In the genomic region with DNA sequence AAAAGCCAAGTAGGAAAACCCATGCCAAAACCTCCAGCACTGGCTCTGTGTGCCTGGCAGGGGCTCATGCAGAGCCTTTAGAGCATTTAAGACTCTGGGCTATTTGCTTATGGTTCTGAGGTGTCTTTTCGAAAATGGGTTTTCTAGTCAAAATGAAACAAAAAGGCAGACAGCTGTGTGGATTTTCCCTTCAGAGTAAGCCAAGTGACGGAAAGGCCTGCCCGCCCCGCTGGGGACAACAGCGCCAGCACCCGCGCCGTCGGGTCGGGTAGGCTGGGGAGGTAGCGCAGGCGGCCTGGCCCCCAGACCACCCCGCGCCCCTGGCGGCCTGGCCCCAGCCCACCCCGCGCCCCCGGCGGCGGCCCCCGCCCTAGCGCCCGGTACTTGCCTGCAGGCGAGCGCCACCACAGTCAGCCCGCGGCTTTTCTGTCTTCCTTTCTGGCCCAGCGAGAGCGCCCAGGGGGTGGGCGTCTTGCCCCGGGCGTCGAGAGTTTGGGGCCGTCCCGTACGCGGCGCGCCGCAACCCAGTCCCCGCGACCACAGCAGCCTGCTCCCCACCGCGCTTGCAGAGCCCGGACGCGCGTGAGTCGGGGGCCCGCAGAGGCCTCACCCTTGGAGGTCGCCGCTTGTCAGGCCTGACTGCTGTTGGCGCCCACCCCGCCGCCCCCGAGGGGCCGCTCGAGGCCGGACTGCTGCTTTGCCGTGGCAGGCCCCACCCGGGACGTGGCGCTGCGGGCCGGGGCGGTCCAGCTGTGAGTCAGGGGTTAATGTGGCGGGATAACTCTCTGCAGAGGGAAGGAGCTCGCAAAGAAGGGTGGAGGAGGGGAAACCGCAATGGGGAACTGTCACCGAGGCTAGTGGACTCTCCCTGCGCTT, we compare ENCODE assay signal across 8 cellular contexts. TPM values are rescaled to one million over a fixed set of nuclear protein-coding genes. Genes with fewer than 3 reads are reported as not detected.
DNase-seq lines count a peak whose midpoint lies in the region; ATAC-seq, FAIRE-seq and TF ChIP-seq lines count a peak whose summit lies in the region.

A gene with protein sequence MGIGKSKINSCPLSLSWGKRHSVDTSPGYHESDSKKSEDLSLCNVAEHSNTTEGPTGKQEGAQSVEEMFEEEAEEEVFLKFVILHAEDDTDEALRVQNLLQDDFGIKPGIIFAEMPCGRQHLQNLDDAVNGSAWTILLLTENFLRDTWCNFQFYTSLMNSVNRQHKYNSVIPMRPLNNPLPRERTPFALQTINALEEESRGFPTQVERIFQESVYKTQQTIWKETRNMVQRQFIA (minus strand): TSS at position 771 of the 876 bp plus-strand sequence. CDS start 21,223 bp downstream, outside the sequence.

- no peak for TF ChIP-seq CTCF in activated B cell treated with CpG ODN at 0.5 μM for 24 hours (IDR thresholded peaks at IDR 0.05)

- peaks cover 7% of the 10 kb centered on the region for H3K36me3 Mint-ChIP-seq in activated B cell treated with CpG ODN at 0.5 μM for 24 hours (ENCODE audit: low read depth)

- POLR2A ChIA-PET in activated B cell treated with CpG ODN at 0.5 μM for 24 hours (lab: Charles Lee): interaction anchor here (0.7 to 3.5 kb wide), 16 partner anchors 11 to 483 kb away, joined by 3 to 46 read pairs (median 4); partner anchors contain the start of genes ATG12, COMMD10, FEM1C and TMED7

- CTCF ChIA-PET in activated B cell treated with CpG ODN at 0.5 μM for 24 hours (lab: Charles Lee): interaction anchor here (0.8 to 1.3 kb wide), 7 partner anchors 10 to 393 kb away, joined by 3 to 4 read pairs (median 3); no protein-coding TSS in a partner anchor

- H3K4me3 Mint-ChIP-seq in activated B cell treated with CpG ODN at 0.5 μM for 24 hours: peak within 1 kb of the TSS; percentile 88

- no peaks in the 10 kb centered on the region for H3K9me3 Mint-ChIP-seq in activated B cell treated with CpG ODN at 0.5 μM for 24 hours

- intact Hi-C loops in activated B cell treated with CpG ODN at 0.5 μM for 24 hours (cut with micrococcal nuclease): loop anchor here (1.0 kb wide), 8 partner anchors 8 to 393 kb away; partner anchors contain the start of genes AP3S1, ATG12 and FEM1C

- peaks cover 56% of the 10 kb centered on the region for H3K4me1 Mint-ChIP-seq in activated B cell treated with CpG ODN at 0.5 μM for 24 hours

- peak; percentile 44 for DNase-seq in ELF-1 (ENCODE audit: low read depth, low spot score)
- peak; percentile 57 for DNase-seq in HTR-8/SVneo (ENCODE audit: insufficient read length, low spot score)
- DNase-seq in activated B cell treated with CpG ODN at 0.5 μM for 24 hours: peak; percentile 68
- DNase-seq in cerebellum (ENCODE audit: low spot score): peak; percentile 48
- peak; percentile 75 for DNase-seq in left kidney (ENCODE audit: low read depth, low spot score)
- peak; percentile 24 for DNase-seq in stimulated activated CD4-positive, alpha-beta T cell treated with anti-CD3 and anti-CD28 coated beads, Interleukin-2, amount 100 ng/mL, for 4 hours (ENCODE audit: low read depth)
- DNase-seq in SIG-M5 treated with dmso at 0.1 percent for 504 hours (lab: John Stamatoyannopoulos, UW; ENCODE audit: unreplicated experiment): no peak

- peak within 1 kb of the TSS; percentile 98 for H3K27ac Mint-ChIP-seq in activated B cell treated with CpG ODN at 0.5 μM for 24 hours

- no peak for FAIRE-seq in HTR-8/SVneo (lab: Jason Lieb, UNC)

- H3K27me3 Mint-ChIP-seq in activated B cell treated with CpG ODN at 0.5 μM for 24 hours: no peaks in the 10 kb centered on the region

- ATAC-seq in GM21390 (IDR thresholded peaks at IDR 0.05; ENCODE audit: unreplicated experiment) (peak; percentile 70), activated B cell treated with CpG ODN at 0.5 μM for 24 hours (ENCODE audit: low read depth) (peak; percentile 80)

RNA-seq across cellular contexts. Expression of the gene that starts here (rescaled TPM):
- 12.4 and 13.3 TPM in 2 replicates for total RNA-seq in activated B cell treated with CpG ODN at 0.5 μM for 24 hours
- total RNA-seq in cerebellum: 0.82 TPM

Comparison
In these comparisons a context has a peak if more than half of its experiments do, and no peak if none do; other contexts are left out.
1. Peak in DNase-seq in cerebellum; RNA of the gene not detected or under 1 TPM.